13 cellular contexts compared by ENCODE assay signal in genomic region chr15:65182538-65182937, GRCh38. TPM values are rescaled to one million over a fixed set of nuclear protein-coding genes. Genes with fewer than 3 reads are reported as not detected.
DNase-seq lines count a peak whose midpoint lies in the region; ATAC-seq lines count a peak whose summit lies in the region.
"Had no signal": no experiment of that assay in that cellular context is flagged by ENCODE, and none has a peak within 500 bp of the region (broad histone marks: within the 10 kb centered on the region; RNA-seq: fewer than 3 reads in every experiment).

No MANE protein-coding gene starts in this region.

- intact Hi-C loops in activated T-helper 2 cell treated with anti-CD3 and anti-CD28 coated beads, Interferon-gamma antibody, Interleukin-2, Interleukin-4, amounts not matched to agents 10 μg/mL and 5 μg/mL and 100 μg/mL, durations not matched to agents 14 hours and 24 hours and 36 hours (cut with micrococcal nuclease), result loop anchor here (5.0 kb wide), 1 partner anchor 480 kb away; no protein-coding TSS in a partner anchor
- intact Hi-C loops in aorta (cut with DNase I) (loop anchor here in 1 of 2 donors (10.0 kb wide), 1 partner anchor 112 kb away; the partner anchor contains the start of gene RNU5A-1), Right ventricle myocardium superior (cut with DNase I) (no loop called here)

- DNase-seq in CD4-positive, CD25-positive, alpha-beta regulatory T cell, result no peak
- no peak for DNase-seq in GM23248
- DNase-seq in activated T-helper 2 cell treated with anti-CD3 and anti-CD28 coated beads, Interferon-gamma antibody, Interleukin-2, Interleukin-4, amounts not matched to agents 10 μg/mL and 5 μg/mL and 100 μg/mL, durations not matched to agents 14 hours and 24 hours and 36 hours (ENCODE audit: low spot score), result no peak
- no peak for DNase-seq in naive thymus-derived CD8-positive, alpha-beta T cell
- no peak for DNase-seq in NCI-H510A (lab: John Stamatoyannopoulos, UW)
- no peak for DNase-seq in aorta
- no peak for DNase-seq in Right ventricle myocardium superior
- no peak for DNase-seq in kidney tubule cell (ENCODE audit: low spot score)
- DNase-seq: MV-4-11; pancreas; stimulated activated CD4-positive, alpha-beta T cell treated with anti-CD3 and anti-CD28 coated beads, Interleukin-4, amount 100 ng/mL, for 4 hours; upper lobe of left lung had no signal

- H3K27ac Mint-ChIP-seq in CD4-positive, CD25-positive, alpha-beta regulatory T cell, result peak overlapping the region; percentile 42 to 96 (median 52)
- peak overlapping the region; percentile 7 for H3K27ac Mint-ChIP-seq in activated T-helper 2 cell treated with anti-CD3 and anti-CD28 coated beads, Interferon-gamma antibody, Interleukin-2, Interleukin-4, amounts not matched to agents 10 μg/mL and 5 μg/mL and 100 μg/mL, durations not matched to agents 14 hours and 24 hours and 36 hours
- peak overlapping the region in 8 of 10 donors; percentile 52 to 98 (median 67) for H3K27ac Mint-ChIP-seq in naive thymus-derived CD8-positive, alpha-beta T cell

- H3K9me3 Mint-ChIP-seq in CD4-positive, CD25-positive, alpha-beta regulatory T cell, result no peaks in the 10 kb centered on the region
- H3K9me3 Mint-ChIP-seq in activated T-helper 2 cell treated with anti-CD3 and anti-CD28 coated beads, Interferon-gamma antibody, Interleukin-2, Interleukin-4, amounts not matched to agents 10 μg/mL and 5 μg/mL and 100 μg/mL, durations not matched to agents 14 hours and 24 hours and 36 hours, result no peaks in the 10 kb centered on the region
- H3K9me3 Mint-ChIP-seq in naive thymus-derived CD8-positive, alpha-beta T cell, result no peaks in the 10 kb centered on the region

- H3K36me3 Mint-ChIP-seq in CD4-positive, CD25-positive, alpha-beta regulatory T cell, result peaks cover 10% of the 10 kb centered on the region
- peaks cover 30% of the 10 kb centered on the region for H3K36me3 Mint-ChIP-seq in activated T-helper 2 cell treated with anti-CD3 and anti-CD28 coated beads, Interferon-gamma antibody, Interleukin-2, Interleukin-4, amounts not matched to agents 10 μg/mL and 5 μg/mL and 100 μg/mL, durations not matched to agents 14 hours and 24 hours and 36 hours (ENCODE audit: low read depth)
- H3K36me3 Mint-ChIP-seq in naive thymus-derived CD8-positive, alpha-beta T cell, result peaks cover 0 to 29% (median 11%) of the 10 kb centered on the region in 3 donors

- no peaks in the 10 kb centered on the region; the same call in 1 of the 2 replicates for H4K20me1 ChIP-seq in GM23248 (ENCODE audit: insufficient read depth)

- H3K4me1 ChIP-seq in CD4-positive, CD25-positive, alpha-beta regulatory T cell (ENCODE audit: control insufficient read depth, insufficient read depth, low read length, poor library complexity, severe bottlenecking), result peaks cover 31% of the 10 kb centered on the region
- peaks cover 20% of the 10 kb centered on the region for H3K4me1 ChIP-seq in GM23248 (ENCODE audit: insufficient read depth)
- H3K4me1 ChIP-seq in aorta (ENCODE audit: control insufficient read depth in 1 of 2, insufficient read depth in 2 of 2, low read length in 2 of 2), result no peaks in the 10 kb centered on the region

- peak overlapping the region; percentile 44 for H3K4me3 ChIP-seq in CD4-positive, CD25-positive, alpha-beta regulatory T cell (ENCODE audit: low read depth, low read length)
- H3K4me3 ChIP-seq in GM23248 (peak overlapping the region; percentile 84), aorta (ENCODE audit: low read length in 2 of 2) (no peak overlapping the region)

- H3K9me3 ChIP-seq in CD4-positive, CD25-positive, alpha-beta regulatory T cell (ENCODE audit: control insufficient read depth in 2 of 2, low read length in 2 of 2), result no peaks in the 10 kb centered on the region
- no peaks in the 10 kb centered on the region for H3K9me3 ChIP-seq in GM23248 (ENCODE audit: low read depth)
- no peaks in the 10 kb centered on the region for H3K9me3 ChIP-seq in aorta (ENCODE audit: control insufficient read depth, low read length)
- H3K9me3 ChIP-seq: pancreas, upper lobe of left lung had no signal

- peaks cover 28 to 52% (median 33%) of the 10 kb centered on the region in 4 donors for H3K4me1 Mint-ChIP-seq in CD4-positive, CD25-positive, alpha-beta regulatory T cell
- peaks cover 30% of the 10 kb centered on the region for H3K4me1 Mint-ChIP-seq in activated T-helper 2 cell treated with anti-CD3 and anti-CD28 coated beads, Interferon-gamma antibody, Interleukin-2, Interleukin-4, amounts not matched to agents 10 μg/mL and 5 μg/mL and 100 μg/mL, durations not matched to agents 14 hours and 24 hours and 36 hours (ENCODE audit: low read depth)
- peaks cover 12 to 45% (median 35%) of the 10 kb centered on the region in 4 donors for H3K4me1 Mint-ChIP-seq in naive thymus-derived CD8-positive, alpha-beta T cell

- peaks cover 75% of the 10 kb centered on the region for H3K79me2 ChIP-seq in GM23248 (ENCODE audit: insufficient read depth)

- peaks cover 24% of the 10 kb centered on the region for H3K36me3 ChIP-seq in CD4-positive, CD25-positive, alpha-beta regulatory T cell (ENCODE audit: control insufficient read depth, insufficient read depth, low read length)
- H3K36me3 ChIP-seq in GM23248 (ENCODE audit: low read depth), result peaks cover 28% of the 10 kb centered on the region
- H3K36me3 ChIP-seq in aorta (ENCODE audit: control insufficient read depth in 1 of 2, insufficient read depth in 2 of 2, low read length in 1 of 2), result no peaks in the 10 kb centered on the region

- H3K27me3 ChIP-seq in CD4-positive, CD25-positive, alpha-beta regulatory T cell (ENCODE audit: control insufficient read depth, insufficient read depth, low read length), result no peaks in the 10 kb centered on the region
- no peaks in the 10 kb centered on the region for H3K27me3 ChIP-seq in GM23248 (replicated peaks; ENCODE audit: insufficient read depth)
- H3K27me3 ChIP-seq in aorta (ENCODE audit: control insufficient read depth in 1 of 2, insufficient read depth in 2 of 2, low read length in 1 of 2), result no peaks in the 10 kb centered on the region
- H3K27me3 ChIP-seq: pancreas, upper lobe of left lung had no signal

- H3K27me3 Mint-ChIP-seq in CD4-positive, CD25-positive, alpha-beta regulatory T cell, result no peaks in the 10 kb centered on the region
- no peaks in the 10 kb centered on the region for H3K27me3 Mint-ChIP-seq in activated T-helper 2 cell treated with anti-CD3 and anti-CD28 coated beads, Interferon-gamma antibody, Interleukin-2, Interleukin-4, amounts not matched to agents 10 μg/mL and 5 μg/mL and 100 μg/mL, durations not matched to agents 14 hours and 24 hours and 36 hours (ENCODE audit: low read depth)
- no peaks in the 10 kb centered on the region for H3K27me3 Mint-ChIP-seq in naive thymus-derived CD8-positive, alpha-beta T cell

- peaks cover 18% of the 10 kb centered on the region for H3F3A ChIP-seq in GM23248 (ENCODE audit: insufficient read depth)

- H3K9ac ChIP-seq in GM23248, result no peak overlapping the region

- POLR2A ChIA-PET in naive thymus-derived CD8-positive, alpha-beta T cell (lab: Charles Lee), result interaction anchor here (0.6 to 1.3 kb wide), 3 partner anchors 16 to 96 kb away, joined by 3 to 7 read pairs (median 3); partner anchors contain the start of gene PDCD7

- peak overlapping the region; percentile 97 for H3K4me2 ChIP-seq in GM23248 (ENCODE audit: unreplicated experiment)

- H3K27ac ChIP-seq in CD4-positive, CD25-positive, alpha-beta regulatory T cell (ENCODE audit: insufficient read depth, low read length, poor library complexity, severe bottlenecking), result peak overlapping the region; percentile 23
- 0 out of 2 replicates have a peak overlapping the region, but pooled peaks have one; percentile 78 for H3K27ac ChIP-seq in GM23248
- no peak overlapping the region for H3K27ac ChIP-seq in aorta (ENCODE audit: low read depth in 1 of 2, low read length in 2 of 2)

- WGBS in GM23248 (ENCODE audit: low coverage in 1 of 2, low lambda C conversion rate in 2 of 2, missing lambda C conversion rate in 2 of 2), 2 experiments, result 74 to 75% methylated on average over 4 of the region's 4 CpGs
- 74 to 77% methylated on average over 4 of the region's 4 CpGs for WGBS in aorta, 2 donors

- H3K9me2 ChIP-seq in GM23248 (ENCODE audit: insufficient read depth), result no peaks in the 10 kb centered on the region

- in situ Hi-C loops in GM23248 (cut with MboI), result no loop called here

- H3K4me3 Mint-ChIP-seq in CD4-positive, CD25-positive, alpha-beta regulatory T cell, result peak overlapping the region; percentile 94 to 97 (median 96)
- peak overlapping the region; percentile 97 for H3K4me3 Mint-ChIP-seq in activated T-helper 2 cell treated with anti-CD3 and anti-CD28 coated beads, Interferon-gamma antibody, Interleukin-2, Interleukin-4, amounts not matched to agents 10 μg/mL and 5 μg/mL and 100 μg/mL, durations not matched to agents 14 hours and 24 hours and 36 hours (ENCODE audit: low read depth)
- H3K4me3 Mint-ChIP-seq in naive thymus-derived CD8-positive, alpha-beta T cell, result peak overlapping the region; percentile 89 to 97 (median 94)

- H2AFZ ChIP-seq in GM23248, result no peak overlapping the region

- ATAC-seq in CD4-positive, CD25-positive, alpha-beta regulatory T cell (ENCODE audit: low read depth in 2 of 2), result no peak
- ATAC-seq in naive thymus-derived CD8-positive, alpha-beta T cell, result no peak
- ATAC-seq in aorta (ENCODE audit: low FRiP score), result no peak
- no peak for ATAC-seq in Right ventricle myocardium superior (ENCODE audit: poor library complexity)
- ATAC-seq: pancreas had no signal

RNA-seq across cellular contexts. Expression of gene CLPX, which starts 2.6 kb away (rescaled TPM):
- total RNA-seq in CD4-positive, CD25-positive, alpha-beta regulatory T cell, result 39.8 TPM
- 10 to 100 TPM; 31.2 to 37.5 (median 35.7) TPM for polyA plus RNA-seq in CD4-positive, CD25-positive, alpha-beta regulatory T cell
- 28.3 and 33.1 TPM in 2 replicates for total RNA-seq in GM23248 (2014; rRNA removed; shearing (Covaris generic))
- polyA plus RNA-seq in GM23248 (2016; fragmentation: Nextera tagmentation; extraction: Ambion mirVana) (22.8 and 23.8 TPM in 2 replicates), aorta (10 to 100 TPM; 11.0 to 19.8 TPM)
- 53.5 and 59.2 TPM in 2 replicates for total RNA-seq in activated T-helper 2 cell treated with anti-CD3 and anti-CD28 coated beads, Interferon-gamma antibody, Interleukin-2, Interleukin-4, amounts not matched to agents 10 μg/mL and 5 μg/mL and 100 μg/mL, durations not matched to agents 14 hours and 24 hours and 36 hours
- 10 to 100 TPM; 59.6 to 60.2 TPM for total RNA-seq in naive thymus-derived CD8-positive, alpha-beta T cell
- polyA plus RNA-seq in naive thymus-derived CD8-positive, alpha-beta T cell, result 10 to 100 TPM; 30.0 to 33.8 (median 31.3) TPM
- total RNA-seq in aorta (10 to 100 TPM; 33.4 to 43.9 TPM), Right ventricle myocardium superior (51.5 TPM)

RNA-seq across cellular contexts. Expression of gene CILP, which starts 28.7 kb away (rescaled TPM):
- total RNA-seq in CD4-positive, CD25-positive, alpha-beta regulatory T cell, result 0.52 TPM
- not detected for polyA plus RNA-seq in CD4-positive, CD25-positive, alpha-beta regulatory T cell
- under 0.01 and 0.11 TPM in 2 replicates for total RNA-seq in GM23248 (2014; rRNA removed; shearing (Covaris generic))
- polyA plus RNA-seq in GM23248 (2016; fragmentation: Nextera tagmentation; extraction: Ambion mirVana) (0.09 TPM in 1 of 2 replicates, not detected in the other), aorta (1 to 10 TPM in 1 of 2 donors, under 1 TPM in 1; 0.28 to 2.6 TPM)
- total RNA-seq in activated T-helper 2 cell treated with anti-CD3 and anti-CD28 coated beads, Interferon-gamma antibody, Interleukin-2, Interleukin-4, amounts not matched to agents 10 μg/mL and 5 μg/mL and 100 μg/mL, durations not matched to agents 14 hours and 24 hours and 36 hours, result 0.05 TPM in 1 of 2 replicates, not detected in the other
- under 1 TPM; 0.44 TPM for total RNA-seq in naive thymus-derived CD8-positive, alpha-beta T cell
- polyA plus RNA-seq in naive thymus-derived CD8-positive, alpha-beta T cell, result under 1 TPM in 1 of 3 donors, not detected in 2; 0.10 TPM
- total RNA-seq in aorta (100 to 1,000 TPM in 1 of 2 donors, under 1 TPM in 1; 0.84 to 170 TPM), Right ventricle myocardium superior (3.5 TPM)
- total RNA-seq: endothelial cell of umbilical vein had no signal

RNA-seq across cellular contexts. Expression of gene PDCD7, which starts 48.9 kb away (rescaled TPM):
- total RNA-seq in CD4-positive, CD25-positive, alpha-beta regulatory T cell, result 37.6 TPM
- polyA plus RNA-seq in CD4-positive, CD25-positive, alpha-beta regulatory T cell, result 10 to 100 TPM; 12.3 to 19.0 (median 13.5) TPM
- total RNA-seq in GM23248 (2014; rRNA removed; shearing (Covaris generic)), result 11.8 and 13.6 TPM in 2 replicates
- polyA plus RNA-seq in GM23248 (2016; fragmentation: Nextera tagmentation; extraction: Ambion mirVana), result 7.5 and 8.4 TPM in 2 replicates
- 51.9 and 68.4 TPM in 2 replicates for total RNA-seq in activated T-helper 2 cell treated with anti-CD3 and anti-CD28 coated beads, Interferon-gamma antibody, Interleukin-2, Interleukin-4, amounts not matched to agents 10 μg/mL and 5 μg/mL and 100 μg/mL, durations not matched to agents 14 hours and 24 hours and 36 hours
- total RNA-seq in naive thymus-derived CD8-positive, alpha-beta T cell, result 10 to 100 TPM; 37.0 to 44.1 TPM
- 10 to 100 TPM; 13.1 to 19.4 (median 15.8) TPM for polyA plus RNA-seq in naive thymus-derived CD8-positive, alpha-beta T cell
- 10 to 100 TPM; 18.3 to 34.0 TPM for total RNA-seq in aorta
- polyA plus RNA-seq in aorta, result 10 to 100 TPM; 11.1 to 13.8 TPM
- total RNA-seq in Right ventricle myocardium superior, result 12.2 TPM

Comparison
In these comparisons a context has a peak if more than half of its experiments do, and no peak if none do; other contexts are left out.
1. H3K27ac ChIP-seq: peak in CD4-positive, CD25-positive, alpha-beta regulatory T cell (single experiment) and GM23248 (single experiment); none in aorta (0 of 2).
2. H3K4me3 ChIP-seq: peak in CD4-positive, CD25-positive, alpha-beta regulatory T cell (single experiment) and GM23248 (single experiment); none in aorta (0 of 2).
3. H3K27ac Mint-ChIP-seq: peak in every context shown above with its lines; median percentile 67 in naive thymus-derived CD8-positive, alpha-beta T cell; 52 in CD4-positive, CD25-positive, alpha-beta regulatory T cell; 7 in activated T-helper 2 cell treated with anti-CD3 and anti-CD28 coated beads, Interferon-gamma antibody, Interleukin-2, Interleukin-4, amounts not matched to agents 10 μg/mL and 5 μg/mL and 100 μg/mL, durations not matched to agents 14 hours and 24 hours and 36 hours.
4. Peak in every context shown above with its lines, with median percentiles within 50 percentile points of each other: H3K4me3 Mint-ChIP-seq.